In genomic region chr5:171168177-171168576, GRCh38 we compare ENCODE assay signal across 23 cellular contexts.
"Had no signal": no experiment of that assay in that cellular context is flagged by ENCODE, and none has a peak within 500 bp of the region (broad histone marks: within the 10 kb centered on the region; RNA-seq: fewer than 3 reads in every experiment).

No MANE protein-coding gene starts in this region.

- H3K9me3 ChIP-seq: esophagus muscularis mucosa, pancreas, psoas muscle, thyroid gland had no signal

- DNase-seq: activated CD4-positive, alpha-beta T cell treated with anti-CD3 and anti-CD28 coated beads, Interleukin-2, amount 50 U/mL, for 1 hour; activated CD4-positive, CD25-positive, alpha-beta regulatory T cell treated with anti-CD3 and anti-CD28 coated beads, Interleukin-2, amount 50 U/mL, for 72 hours; activated gamma-delta T cell treated with Interleukin-2 at 50 U/mL for 16 hours; activated T-cell treated with anti-CD3 and anti-CD28 coated beads, Interleukin-2, amount 50 U/mL, for 1 hour; aorta; brain microvascular endothelial cell; caudate nucleus; dermis blood vessel endothelial cell; effector memory CD4-positive, alpha-beta T cell; head of caudate nucleus; left ventricle myocardium superior; midbrain; pancreas; psoas muscle; right cardiac atrium; stimulated activated CD4-positive, alpha-beta T cell treated with anti-CD3 and anti-CD28 coated beads, Interleukin-1b, Interleukin-23, amount 100 ng/mL, for 48 hours; substantia nigra; thyroid gland; WERI-Rb-1 had no signal

- H3K36me3 ChIP-seq: brain microvascular endothelial cell, esophagus muscularis mucosa, pancreas, thyroid gland, WERI-Rb-1 had no signal

- FAIRE-seq: frontal cortex, islet of Langerhans, pancreas, TTC549 had no signal

- ATAC-seq: left ventricle myocardium superior, pancreas, psoas muscle, right cardiac atrium had no signal

- H3K27ac ChIP-seq: brain microvascular endothelial cell, esophagus muscularis mucosa, pancreas, psoas muscle, thyroid gland, WERI-Rb-1 had no signal

- H3K4me1 ChIP-seq: esophagus muscularis mucosa, pancreas, psoas muscle, thyroid gland had no signal

- H3K4me3 ChIP-seq: esophagus muscularis mucosa, pancreas, psoas muscle, thyroid gland had no signal

- H3K27me3 ChIP-seq: brain microvascular endothelial cell, esophagus muscularis mucosa, pancreas, thyroid gland had no signal
